8 cellular contexts compared by ENCODE assay signal in genomic region chr17:4899341-4900230, GRCh38.
DNase-seq lines count a peak whose midpoint lies in the region; ATAC-seq and TF ChIP-seq lines count a peak whose summit lies in the region.

Gene C17orf107, plus strand, starts transcription at chr17:4899536. Its CDS starts 227 bp downstream, at chr17:4899763.

- H3K4me3 ChIP-seq in AG10803 (ENCODE audit: low read length) (peak within 1 kb of the TSS; percentile 69), cardiac fibroblast (replicated peaks in 1 of 2; ENCODE audit: low read depth in 2 of 2, low read length in 2 of 2) (peak within 1 kb of the TSS; percentile 54)

- TF ChIP-seq CTCF in AG10803 (conservative IDR thresholded peaks at IDR 0.05; ENCODE audit: low read length) (no peak), cardiac fibroblast (IDR thresholded peaks at IDR 0.05; ENCODE audit: low read depth, low read length) (no peak)

- DNase-seq in AG10803 (ENCODE audit: low read depth) (peak; percentile 65), cardiac fibroblast (ENCODE audit: low read depth in 2 of 2) (peak; percentile 79 to 88), islet precursor cell (peak; percentile 88)
- peak; percentile 74 to 83 (median 79) for DNase-seq in activated CD4-positive, CD25-positive, alpha-beta regulatory T cell (lab: John Stamatoyannopoulos, UW)
- DNase-seq in stimulated activated CD4-positive, alpha-beta T cell treated with anti-CD3 and anti-CD28 coated beads, Interleukin-15, amount 100 ng/mL, for 24 hours = peak; percentile 96

- ATAC-seq in HG02588 (IDR thresholded peaks at IDR 0.05; ENCODE audit: unreplicated experiment) (peak; percentile 39), GM21390 (IDR thresholded peaks at IDR 0.05; ENCODE audit: unreplicated experiment) (no peak), HG03139 (IDR thresholded peaks at IDR 0.05; ENCODE audit: unreplicated experiment) (no peak)
